Comparison of ENCODE assay signal across 12 cellular contexts in genomic region chr7:101901661-101902491, GRCh38.
DNase-seq lines count a peak whose midpoint lies in the region; ATAC-seq and TF ChIP-seq lines count a peak whose summit lies in the region.
"Had no signal": no experiment of that assay in that cellular context is flagged by ENCODE, and none has a peak within 500 bp of the region (broad histone marks: within the 10 kb centered on the region; RNA-seq: fewer than 3 reads in every experiment).

No MANE protein-coding gene starts in this region.

- H3K4me3 ChIP-seq in MG63: no peak overlapping the region
- no peak overlapping the region for H3K4me3 ChIP-seq in esophagus squamous epithelium

- ATAC-seq in GM21390 (IDR thresholded peaks at IDR 0.05; ENCODE audit: unreplicated experiment): no peak
- ATAC-seq in GM18519 (IDR thresholded peaks at IDR 0.05; ENCODE audit: low FRiP score, unreplicated experiment): no peak
- ATAC-seq in GM19351 (IDR thresholded peaks at IDR 0.05; ENCODE audit: unreplicated experiment): no peak
- no peak for ATAC-seq in HG02678 (IDR thresholded peaks at IDR 0.05; ENCODE audit: unreplicated experiment)
- ATAC-seq: effector memory CD8-positive, alpha-beta T cell; left lobe of liver had no signal

- H3K27ac ChIP-seq in esophagus squamous epithelium: peak overlapping the region; percentile 8 to 70 (median 42)

- TF ChIP-seq CTCF in esophagus squamous epithelium (IDR thresholded peaks at IDR 0.05): no peak

- intact Hi-C loops in esophagus squamous epithelium (cut with DNase I): no loop called here

- H3K36me3 ChIP-seq in MG63: no peaks in the 10 kb centered on the region
- H3K36me3 ChIP-seq in esophagus squamous epithelium: no peaks in the 10 kb centered on the region

- no peak for TF ChIP-seq POLR2A in esophagus squamous epithelium (IDR thresholded peaks at IDR 0.05)

- DNase-seq in AG08395 (ENCODE audit: low spot score): peak; percentile 61
- peak; percentile 74 for DNase-seq in MG63
- no peak for DNase-seq in esophagus squamous epithelium (lab: John Stamatoyannopoulos, UW)
- peak; percentile 91 for DNase-seq in myocyte (ENCODE audit: low read depth)
- DNase-seq: activated effector memory CD4-positive, alpha-beta T cell treated with anti-CD3 and anti-CD28 coated beads, Interleukin-2, amount 50 U/mL, for 16 hours; DMS153; effector memory CD8-positive, alpha-beta T cell had no signal

- H3K4me1 ChIP-seq in esophagus squamous epithelium: peaks cover 0 to 40% (median 13%) of the 10 kb centered on the region in 3 donors

- H3K9me3 ChIP-seq in MG63 (no peaks in the 10 kb centered on the region), esophagus squamous epithelium (no peaks in the 10 kb centered on the region)

- H3K27me3 ChIP-seq in MG63 (no peaks in the 10 kb centered on the region), esophagus squamous epithelium (no peaks in the 10 kb centered on the region)

- WGBS in esophagus squamous epithelium, 2 donors: 53 to 72% methylated on average over 15 to 18 of the region's 20 CpGs
